In the genomic region with DNA sequence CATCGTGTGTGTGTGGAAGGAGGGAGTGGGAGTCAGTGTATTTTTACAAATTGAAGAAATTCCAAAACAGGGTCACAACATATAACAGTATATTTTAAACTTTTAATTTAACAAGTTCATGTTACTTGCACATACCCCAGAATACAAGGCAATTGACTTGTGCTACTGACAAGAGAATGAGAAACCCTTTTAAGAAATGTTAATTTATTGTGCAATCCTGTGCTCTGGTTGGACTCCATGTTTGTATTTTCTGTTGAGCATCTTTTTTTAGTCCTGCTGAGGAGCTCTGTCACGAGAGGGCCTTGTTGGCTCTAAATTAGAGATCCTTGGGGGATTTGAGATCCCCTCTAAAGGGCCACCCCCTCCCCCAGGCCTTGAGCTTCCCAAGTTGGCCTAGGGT, we compare ENCODE assay signal across 1 cellular context.
A peak's percentile ranks its signal among the peaks of the same experiment; 100 is the strongest.
TF ChIP-seq lines count a peak whose summit lies in the region.

No MANE protein-coding gene starts in this region.

TF ChIP-seq in HepG2, 621 proteins besides CTCF, POLR2A, EP300 and RAD21 (continued from another document):
- TF ChIP-seq CBX2 (IDR thresholded peaks at IDR 0.05; ENCODE audit: low read depth, low read length) (no peak), CBX2 (CRISPR knock-in tag; IDR thresholded peaks at IDR 0.05; ENCODE audit: low read depth) (no peak), YY1 (IDR thresholded peaks at IDR 0.05; ENCODE audit: insufficient read depth, insufficient replicate concordance, low read depth, low read length) (peak; percentile 23)
- TF ChIP-seq, protein P1, sequence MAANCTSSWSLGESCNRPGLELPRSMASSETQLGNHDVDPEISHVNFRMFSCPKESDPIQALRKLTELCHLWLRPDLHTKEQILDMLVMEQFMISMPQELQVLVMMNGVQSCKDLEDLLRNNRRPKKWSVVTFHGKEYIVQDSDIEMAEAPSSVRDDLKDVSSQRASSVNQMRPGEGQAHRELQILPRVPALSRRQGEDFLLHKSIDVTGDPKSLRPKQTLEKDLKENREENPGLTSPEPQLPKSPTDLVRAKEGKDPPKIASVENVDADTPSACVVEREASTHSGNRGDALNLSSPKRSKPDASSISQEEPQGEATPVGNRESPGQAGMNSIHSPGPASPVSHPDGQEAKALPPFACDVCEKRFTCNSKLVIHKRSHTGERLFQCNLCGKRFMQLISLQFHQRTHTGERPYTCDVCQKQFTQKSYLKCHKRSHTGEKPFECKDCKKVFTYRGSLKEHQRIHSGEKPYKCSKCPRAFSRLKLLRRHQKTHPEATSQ (CRISPR knock-in tag; IDR thresholded peaks at IDR 0.05; ENCODE audit: borderline replicate concordance), result no peak
